Comparison of ENCODE assay signal across 21 cellular contexts in genomic region chr14:80404413-80404812, GRCh38.
"Had no signal": no experiment of that assay in that cellular context is flagged by ENCODE, and none has a peak within 500 bp of the region (broad histone marks: within the 10 kb centered on the region; RNA-seq: fewer than 3 reads in every experiment).

No MANE protein-coding gene starts in this region.

- ATAC-seq: left cardiac atrium; left ventricle myocardium superior; mucosa of descending colon; naive thymus-derived CD8-positive, alpha-beta T cell; sciatic nerve; stimulated activated naive B cell treated with anti-CD40 and anti-IgM and Interleukin-4, amounts not matched to agents 10 μg/mL and 1 μg/mL and 100 μg/mL, for 72 hours; stimulated activated naive CD8-positive, alpha-beta T cell treated with anti-CD3 and anti-CD28 coated beads, Interleukin-15, amount 100 ng/mL, for 72 hours; upper lobe of right lung had no signal

- H3K4me1 ChIP-seq: colonic mucosa, spleen, testis, tibial nerve, upper lobe of right lung, vagina had no signal

- H3K4me1 Mint-ChIP-seq: naive thymus-derived CD8-positive, alpha-beta T cell; stimulated activated naive B cell treated with anti-CD40 and anti-IgM and Interleukin-4, amounts not matched to agents 10 μg/mL and 1 μg/mL and 100 μg/mL, for 72 hours; stimulated activated naive CD8-positive, alpha-beta T cell treated with anti-CD3 and anti-CD28 coated beads, Interleukin-15, amount 100 ng/mL, for 72 hours had no signal

- H3K36me3 Mint-ChIP-seq: naive thymus-derived CD8-positive, alpha-beta T cell; stimulated activated naive B cell treated with anti-CD40 and anti-IgM and Interleukin-4, amounts not matched to agents 10 μg/mL and 1 μg/mL and 100 μg/mL, for 72 hours had no signal

- H3K36me3 ChIP-seq: colonic mucosa, spleen, tibial nerve, upper lobe of right lung, vagina had no signal

- H3K4me3 ChIP-seq: colonic mucosa, hepatocyte, mucosa of descending colon, spleen, testis, tibial nerve, upper lobe of right lung, vagina had no signal

- H3K27ac Mint-ChIP-seq: naive thymus-derived CD8-positive, alpha-beta T cell; stimulated activated naive B cell treated with anti-CD40 and anti-IgM and Interleukin-4, amounts not matched to agents 10 μg/mL and 1 μg/mL and 100 μg/mL, for 72 hours; stimulated activated naive CD8-positive, alpha-beta T cell treated with anti-CD3 and anti-CD28 coated beads, Interleukin-15, amount 100 ng/mL, for 72 hours had no signal

- H3K79me2 ChIP-seq: hepatocyte had no signal

- H3K4me2 ChIP-seq: hepatocyte had no signal

- H3K27me3 Mint-ChIP-seq: stimulated activated naive B cell treated with anti-CD40 and anti-IgM and Interleukin-4, amounts not matched to agents 10 μg/mL and 1 μg/mL and 100 μg/mL, for 72 hours; stimulated activated naive CD8-positive, alpha-beta T cell treated with anti-CD3 and anti-CD28 coated beads, Interleukin-15, amount 100 ng/mL, for 72 hours had no signal

- H3K9me3 ChIP-seq: colonic mucosa, mucosa of descending colon, testis, upper lobe of right lung, vagina had no signal

- H3K4me3 Mint-ChIP-seq: naive thymus-derived CD8-positive, alpha-beta T cell; stimulated activated naive B cell treated with anti-CD40 and anti-IgM and Interleukin-4, amounts not matched to agents 10 μg/mL and 1 μg/mL and 100 μg/mL, for 72 hours; stimulated activated naive CD8-positive, alpha-beta T cell treated with anti-CD3 and anti-CD28 coated beads, Interleukin-15, amount 100 ng/mL, for 72 hours had no signal

- H3K27me3 ChIP-seq: colonic mucosa, hepatocyte, spleen, testis, tibial nerve, upper lobe of right lung, vagina had no signal

- H2AFZ ChIP-seq: hepatocyte had no signal

- DNase-seq: colonic mucosa; dermis blood vessel endothelial cell; foreskin melanocyte; head of caudate nucleus; kidney; left cardiac atrium; left ventricle myocardium superior; naive thymus-derived CD8-positive, alpha-beta T cell; spleen; stimulated activated CD4-positive, alpha-beta T cell treated with anti-CD3 and anti-CD28 coated beads, Interleukin-15, amount 100 ng/mL, for 24 hours; stimulated activated CD4-positive, alpha-beta T cell treated with anti-CD3 and anti-CD28 coated beads, Interleukin-1b, Interleukin-23, amount 100 ng/mL, for 48 hours; stimulated activated CD4-positive, alpha-beta T cell treated with anti-CD3 and anti-CD28 coated beads, Interleukin-4, amount 100 ng/mL, for 24 hours; stimulated activated naive B cell treated with anti-CD40 and anti-IgM and Interleukin-4, amounts not matched to agents 10 μg/mL and 1 μg/mL and 100 μg/mL, for 72 hours; stimulated activated naive CD8-positive, alpha-beta T cell treated with anti-CD3 and anti-CD28 coated beads, Interleukin-15, amount 100 ng/mL, for 72 hours; testis; upper lobe of right lung had no signal

- H3K27ac ChIP-seq: colonic mucosa, hepatocyte, spleen, testis, tibial nerve, upper lobe of right lung, vagina had no signal
